11 cellular contexts compared by ENCODE assay signal in genomic region chr9:33620738-33621439, GRCh38.
DNase-seq lines count a peak whose midpoint lies in the region; ATAC-seq and TF ChIP-seq lines count a peak whose summit lies in the region.
"Had no signal": no experiment of that assay in that cellular context is flagged by ENCODE, and none has a peak within 500 bp of the region (broad histone marks: within the 10 kb centered on the region; RNA-seq: fewer than 3 reads in every experiment).

No MANE protein-coding gene starts in this region.

- ATAC-seq in psoas muscle (peak; percentile 41 to 80 (median 74)), T-helper 17 cell (no peak), HG03342 (IDR thresholded peaks at IDR 0.05; ENCODE audit: unreplicated experiment) (no peak)
- ATAC-seq: right cardiac atrium had no signal

- no peak overlapping the region for H3K4me3 Mint-ChIP-seq in T-helper 17 cell

- H3K36me3 ChIP-seq in esophagus (ENCODE audit: control insufficient read depth in 2 of 2, insufficient read depth in 2 of 2, low read length in 1 of 2): no peaks in the 10 kb centered on the region
- H3K36me3 ChIP-seq in psoas muscle (ENCODE audit: insufficient read depth in 1 of 2, low read depth in 1 of 2): no peaks in the 10 kb centered on the region
- H3K36me3 ChIP-seq in spleen: no peaks in the 10 kb centered on the region

- TF ChIP-seq POLR2A in spleen (IDR thresholded peaks at IDR 0.05): no peak

- peaks cover 3% of the 10 kb centered on the region for H3K36me3 Mint-ChIP-seq in T-helper 17 cell (ENCODE audit: low read depth)

- H3K9me3 ChIP-seq in esophagus (ENCODE audit: control insufficient read depth in 2 of 2, insufficient read depth in 1 of 2, low read depth in 1 of 2, low read length in 1 of 2): no peaks in the 10 kb centered on the region
- no peaks in the 10 kb centered on the region for H3K9me3 ChIP-seq in psoas muscle
- no peaks in the 10 kb centered on the region for H3K9me3 ChIP-seq in T-helper 17 cell (ENCODE audit: control insufficient read depth, low read length, poor library complexity, severe bottlenecking)
- H3K9me3 ChIP-seq in spleen: no peaks in the 10 kb centered on the region

- 47 to 54% methylated on average over 10 of the region's 10 CpGs for WGBS in esophagus, 2 donors
- WGBS in psoas muscle, 3 donors: 31 to 52% (median 32%) methylated on average over 10 of the region's 10 CpGs
- WGBS in spleen, 5 donors: 66 to 85% (median 81%) methylated on average over 10 of the region's 10 CpGs

- TF ChIP-seq CTCF in psoas muscle (IDR thresholded peaks at IDR 0.05): no peak
- no peak for TF ChIP-seq CTCF in spleen (IDR thresholded peaks at IDR 0.05 in 8 of 11, conservative IDR thresholded peaks at IDR 0.05 in 3 of 11)

- H3K27me3 ChIP-seq in esophagus (ENCODE audit: control insufficient read depth in 1 of 2, insufficient read depth in 2 of 2, low read length in 2 of 2) (no peaks in the 10 kb centered on the region), psoas muscle (ENCODE audit: insufficient read depth in 3 of 3, low read length in 2 of 3) (peaks cover 0 to 2% (median 0%) of the 10 kb centered on the region in 3 donors), spleen (replicated peaks in 1 of 7) (peaks cover 0 to 59% (median 4%) of the 10 kb centered on the region in 7 donors)

- H3K4me1 Mint-ChIP-seq in T-helper 17 cell: peaks cover 13% of the 10 kb centered on the region

- peak overlapping the region; percentile 75 to 84 for H3K27ac ChIP-seq in esophagus (ENCODE audit: low read depth in 2 of 2, low read length in 1 of 2)
- peak overlapping the region; percentile 34 for H3K27ac ChIP-seq in psoas muscle
- no peak overlapping the region for H3K27ac ChIP-seq in spleen
- H3K27ac ChIP-seq: HL-60 had no signal

- no peak overlapping the region for H3K4me3 ChIP-seq in esophagus (ENCODE audit: low read depth in 1 of 2, low read length in 2 of 2)
- H3K4me3 ChIP-seq in psoas muscle: peak overlapping the region; percentile 15
- no peak overlapping the region for H3K4me3 ChIP-seq in spleen

- DNase-seq in DMS153 treated with DMSO at 0.1 percent for 48 hours (lab: John Stamatoyannopoulos, UW; ENCODE audit: unreplicated experiment) (peak; percentile 67), NCI-H2171 (lab: John Stamatoyannopoulos, UW) (peak; percentile 27), psoas muscle (no peak), T-helper 17 cell (no peak), spleen (no peak)
- no peak for DNase-seq in stimulated activated CD4-positive, alpha-beta T cell treated with anti-CD3 and anti-CD28 coated beads, Interleukin-4, amount 100 ng/mL, for 1 hour
- DNase-seq: anterior cingulate cortex, right cardiac atrium had no signal

- intact Hi-C loops in psoas muscle (cut with DNase I): loop anchor here in 1 of 2 donors (10.0 kb wide), 1 partner anchor 216 kb away; the partner anchor contains the start of gene AQP7
- intact Hi-C loops in spleen (cut with DNase I; ENCODE audit: low total_unique reads): no loop called here

- H3K4me1 ChIP-seq in esophagus (ENCODE audit: control insufficient read depth in 2 of 2, insufficient read depth in 2 of 2, low read length in 1 of 2) (peaks cover 0 to 3% of the 10 kb centered on the region in 2 donors), psoas muscle (peaks cover 16% of the 10 kb centered on the region), spleen (peaks cover 0 to 6% (median 4%) of the 10 kb centered on the region in 6 donors)

- no peak overlapping the region for H3K27ac Mint-ChIP-seq in T-helper 17 cell

- H3K27me3 Mint-ChIP-seq in T-helper 17 cell: peaks cover 66% of the 10 kb centered on the region

Comparison
In these comparisons a context has a peak if more than half of its experiments do, and no peak if none do; other contexts are left out.
1. DNase-seq: peak in DMS153 treated with DMSO at 0.1 percent for 48 hours (single experiment) and NCI-H2171 (single experiment); none in psoas muscle (0 of 2), T-helper 17 cell (0 of 3), spleen (single experiment) and stimulated activated CD4-positive, alpha-beta T cell treated with anti-CD3 and anti-CD28 coated beads, Interleukin-4, amount 100 ng/mL, for 1 hour (single experiment).
2. H3K27ac ChIP-seq: peak in esophagus (2 of 2) and psoas muscle (single experiment); none in spleen (0 of 8).
3. ATAC-seq: peak in psoas muscle (4 of 4); none in T-helper 17 cell (single experiment) and HG03342 (single experiment).